28 cellular contexts compared by ENCODE assay signal in the genomic region with DNA sequence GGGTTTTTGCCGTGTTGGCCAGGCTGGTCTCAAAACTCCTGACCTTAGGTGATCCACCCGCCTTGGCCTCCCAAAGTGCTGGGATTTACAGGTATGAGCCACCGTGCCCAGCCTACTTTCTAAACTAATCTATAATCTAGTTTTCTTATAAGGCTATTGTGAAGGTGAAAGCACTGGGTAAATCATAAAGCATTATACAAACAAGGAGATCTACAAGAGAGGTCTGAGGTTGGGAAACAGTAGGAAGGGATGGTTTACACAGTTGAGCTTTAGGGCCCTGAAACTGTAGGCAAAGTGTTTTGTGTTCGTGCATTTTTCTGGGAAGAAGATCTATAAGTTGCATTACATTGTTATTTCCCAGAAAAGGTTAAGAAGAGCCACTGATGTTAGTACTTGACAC.
"Had no signal": no experiment of that assay in that cellular context is flagged by ENCODE, and none has a peak within 500 bp of the region (broad histone marks: within the 10 kb centered on the region; RNA-seq: fewer than 3 reads in every experiment).

No MANE protein-coding gene starts in this region.

- H3K27me3 ChIP-seq: right lobe of liver, sigmoid colon, stomach, thyroid gland, tibial nerve, upper lobe of right lung, uterus had no signal

- H3K9ac ChIP-seq: parathyroid adenoma had no signal

- H3K36me3 Mint-ChIP-seq: naive thymus-derived CD8-positive, alpha-beta T cell; natural killer cell treated with Interleukin-12 subunit alpha and Interleukin-12 subunit beta and Interleukin-15 and Interleukin-18, amount 100 ng/mL, for 72 hours; stimulated activated effector memory CD8-positive, alpha-beta T cell treated with anti-CD3 and anti-CD28 coated beads, Interleukin-12 subunit alpha, Interleukin-12 subunit beta, amount 100 ng/mL, for 72 hours; stimulated activated naive B cell treated with anti-CD40 and anti-IgM and Interleukin-4, amounts not matched to agents 10 μg/mL and 1 μg/mL and 100 μg/mL, for 72 hours; type B pancreatic cell had no signal

- ATAC-seq: naive thymus-derived CD8-positive, alpha-beta T cell; natural killer cell treated with Interleukin-12 subunit alpha and Interleukin-12 subunit beta and Interleukin-15 and Interleukin-18, amount 100 ng/mL, for 72 hours; psoas muscle; right cardiac atrium; right lobe of liver; stimulated activated effector memory CD8-positive, alpha-beta T cell treated with anti-CD3 and anti-CD28 coated beads, Interleukin-12 subunit alpha, Interleukin-12 subunit beta, amount 100 ng/mL, for 72 hours; stimulated activated naive B cell treated with anti-CD40 and anti-IgM and Interleukin-4, amounts not matched to agents 10 μg/mL and 1 μg/mL and 100 μg/mL, for 72 hours; upper lobe of right lung had no signal

- H3K4me3 Mint-ChIP-seq: naive thymus-derived CD8-positive, alpha-beta T cell; natural killer cell treated with Interleukin-12 subunit alpha and Interleukin-12 subunit beta and Interleukin-15 and Interleukin-18, amount 100 ng/mL, for 72 hours; nephron progenitor cell; neural crest cell; stimulated activated effector memory CD8-positive, alpha-beta T cell treated with anti-CD3 and anti-CD28 coated beads, Interleukin-12 subunit alpha, Interleukin-12 subunit beta, amount 100 ng/mL, for 72 hours; stimulated activated naive B cell treated with anti-CD40 and anti-IgM and Interleukin-4, amounts not matched to agents 10 μg/mL and 1 μg/mL and 100 μg/mL, for 72 hours; stimulated activated naive CD8-positive, alpha-beta T cell treated with anti-CD3 and anti-CD28 coated beads, Interleukin-15, Interleukin-2, amounts not matched to agents 100 ng/mL and 50 ng/mL, for 24 hours; type B pancreatic cell had no signal

- H3K9me3 ChIP-seq: neutrophil, psoas muscle, right lobe of liver, sigmoid colon, stomach, thoracic aorta, thyroid gland, tibial nerve, upper lobe of right lung, uterus had no signal

- H3K36me3 ChIP-seq: neutrophil, right lobe of liver, sigmoid colon, stomach, thoracic aorta, thyroid gland, tibial nerve, upper lobe of right lung, uterus had no signal

- H3K27ac ChIP-seq: neutrophil, parathyroid adenoma, psoas muscle, right lobe of liver, sigmoid colon, stomach, thoracic aorta, thyroid gland, tibial nerve, upper lobe of right lung, uterus had no signal

- H3K27ac Mint-ChIP-seq: naive thymus-derived CD8-positive, alpha-beta T cell; natural killer cell treated with Interleukin-12 subunit alpha and Interleukin-12 subunit beta and Interleukin-15 and Interleukin-18, amount 100 ng/mL, for 72 hours; nephron progenitor cell; progenitor cell of endocrine pancreas; stimulated activated effector memory CD8-positive, alpha-beta T cell treated with anti-CD3 and anti-CD28 coated beads, Interleukin-12 subunit alpha, Interleukin-12 subunit beta, amount 100 ng/mL, for 72 hours; stimulated activated naive B cell treated with anti-CD40 and anti-IgM and Interleukin-4, amounts not matched to agents 10 μg/mL and 1 μg/mL and 100 μg/mL, for 72 hours; stimulated activated naive CD8-positive, alpha-beta T cell treated with anti-CD3 and anti-CD28 coated beads, Interleukin-15, Interleukin-2, amounts not matched to agents 100 ng/mL and 50 ng/mL, for 24 hours; type B pancreatic cell had no signal

- H3K4me1 ChIP-seq: parathyroid adenoma, psoas muscle, right lobe of liver, sigmoid colon, stomach, thyroid gland, tibial nerve, upper lobe of right lung, uterus had no signal

- H3K4me1 Mint-ChIP-seq: naive thymus-derived CD8-positive, alpha-beta T cell; nephron progenitor cell; neural crest cell; stimulated activated effector memory CD8-positive, alpha-beta T cell treated with anti-CD3 and anti-CD28 coated beads, Interleukin-12 subunit alpha, Interleukin-12 subunit beta, amount 100 ng/mL, for 72 hours; stimulated activated naive B cell treated with anti-CD40 and anti-IgM and Interleukin-4, amounts not matched to agents 10 μg/mL and 1 μg/mL and 100 μg/mL, for 72 hours had no signal

- H3K4me3 ChIP-seq: psoas muscle, right lobe of liver, sigmoid colon, stomach, thoracic aorta, thyroid gland, tibial nerve, upper lobe of right lung, uterus had no signal

- H3K27me3 Mint-ChIP-seq: progenitor cell of endocrine pancreas, type B pancreatic cell had no signal

- FAIRE-seq: small intestine had no signal

- DNase-seq: naive thymus-derived CD8-positive, alpha-beta T cell; nephron progenitor cell; nucleus accumbens; psoas muscle; right cardiac atrium; right lobe of liver; sigmoid colon; small intestine; stimulated activated CD4-positive, alpha-beta T cell treated with anti-CD3 and anti-CD28 coated beads, Interleukin-15, amount 100 ng/mL, for 24 hours; stimulated activated CD4-positive, alpha-beta T cell treated with anti-CD3 and anti-CD28 coated beads, Interleukin-2, amount 100 ng/mL, for 24 hours; stimulated activated CD4-positive, alpha-beta T cell treated with anti-CD3 and anti-CD28 coated beads, Interleukin-2, amount 100 ng/mL, for 48 hours; stimulated activated CD4-positive, alpha-beta T cell treated with anti-CD3 and anti-CD28 coated beads, Interleukin-4, amount 100 ng/mL, for 24 hours; stimulated activated naive B cell treated with anti-CD40 and anti-IgM and Interleukin-4, amounts not matched to agents 10 μg/mL and 1 μg/mL and 100 μg/mL, for 72 hours; stimulated activated naive CD4-positive, alpha-beta T cell treated with Interleukin-2 at 50 U/mL for 16 hours; stomach; thyroid gland; upper lobe of right lung; uterus had no signal

- H3K9me3 Mint-ChIP-seq: natural killer cell treated with Interleukin-12 subunit alpha and Interleukin-12 subunit beta and Interleukin-15 and Interleukin-18, amount 100 ng/mL, for 72 hours; nephron progenitor cell; neural crest cell; stimulated activated effector memory CD8-positive, alpha-beta T cell treated with anti-CD3 and anti-CD28 coated beads, Interleukin-12 subunit alpha, Interleukin-12 subunit beta, amount 100 ng/mL, for 72 hours; stimulated activated naive B cell treated with anti-CD40 and anti-IgM and Interleukin-4, amounts not matched to agents 10 μg/mL and 1 μg/mL and 100 μg/mL, for 72 hours; stimulated activated naive CD8-positive, alpha-beta T cell treated with anti-CD3 and anti-CD28 coated beads, Interleukin-15, Interleukin-2, amounts not matched to agents 100 ng/mL and 50 ng/mL, for 24 hours; type B pancreatic cell had no signal

- H2AFZ ChIP-seq: parathyroid adenoma had no signal

- H3K79me2 ChIP-seq: parathyroid adenoma had no signal
